In the genomic region with DNA sequence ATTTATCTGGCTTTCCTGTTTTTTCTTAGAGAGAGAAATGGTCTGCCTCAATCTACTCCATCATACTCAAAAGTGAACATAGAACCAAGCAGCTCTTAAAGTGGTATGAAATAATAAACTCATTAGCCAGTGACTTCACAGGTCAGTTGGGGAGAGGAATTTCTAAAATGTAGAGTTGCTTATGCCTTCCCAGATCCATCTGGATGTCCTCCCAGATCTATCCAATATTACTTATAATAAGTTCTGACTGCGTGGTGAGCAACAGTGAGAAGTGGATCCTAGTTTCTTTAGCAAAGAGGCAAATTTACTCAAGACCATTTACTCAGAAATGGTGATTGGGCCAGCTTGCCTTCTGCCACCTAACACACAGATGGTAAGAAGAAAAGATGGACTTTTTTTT, we compare ENCODE assay signal across 25 cellular contexts.
DNase-seq lines count a peak whose midpoint lies in the region; ATAC-seq, FAIRE-seq and TF ChIP-seq lines count a peak whose summit lies in the region.
"Had no signal": no experiment of that assay in that cellular context is flagged by ENCODE, and none has a peak within 500 bp of the region (broad histone marks: within the 10 kb centered on the region; RNA-seq: fewer than 3 reads in every experiment).

No MANE protein-coding gene starts in this region.

- no CpG with 5 or more reads among the region's 1 CpG for WGBS in IMR-90 (ENCODE audit: extremely low coverage in 2 of 2, insufficient read length in 1 of 2), 2 experiments

- CTCF ChIA-PET in IMR-90 (lab: Yijun Ruan, JAX) = interaction anchor here (0.6 kb wide), 1 partner anchor 57 kb away, joined by 3 read pairs; no protein-coding TSS in a partner anchor

- H3K27me3 ChIP-seq in IMR-90 (ENCODE audit: control insufficient read depth, insufficient read depth, low read length) (no peaks in the 10 kb centered on the region), astrocyte (ENCODE audit: insufficient read depth, low read length) (no peaks in the 10 kb centered on the region)
- H3K27me3 ChIP-seq: BE2C, BLaER1 had no signal

- no peak for TF ChIP-seq POLR2A in IMR-90 (IDR thresholded peaks at IDR 0.05; ENCODE audit: low read depth, low read length)

- no peaks in the 10 kb centered on the region for H3K79me1 ChIP-seq in IMR-90 (ENCODE audit: low read depth in 1 of 2, low read length in 2 of 2)

- no peak overlapping the region for H3K27ac Mint-ChIP-seq in astrocyte (ENCODE audit: unreplicated experiment)
- H3K27ac Mint-ChIP-seq: CD14-positive monocyte; CD4-positive, alpha-beta memory T cell; CD4-positive, CD25-positive, alpha-beta regulatory T cell; CD8-positive, alpha-beta memory T cell had no signal

- peak; percentile 46 for ATAC-seq in IMR-90 (ENCODE audit: low read depth)
- ATAC-seq: A549 had no signal

- H3K9me3 Mint-ChIP-seq in astrocyte (ENCODE audit: unreplicated experiment) = no peaks in the 10 kb centered on the region

- H3K4me3 Mint-ChIP-seq in astrocyte (ENCODE audit: unreplicated experiment) = no peak overlapping the region
- H3K4me3 Mint-ChIP-seq: CD14-positive monocyte; CD4-positive, alpha-beta memory T cell; CD4-positive, CD25-positive, alpha-beta regulatory T cell; CD8-positive, alpha-beta memory T cell had no signal

- H3K4me2 ChIP-seq in IMR-90 (ENCODE audit: low read depth, low read length) (no peak overlapping the region), astrocyte (ENCODE audit: low read length) (no peak overlapping the region)
- H3K4me2 ChIP-seq: A549, BLaER1 had no signal

- no peak overlapping the region for H2BK15ac ChIP-seq in IMR-90 (ENCODE audit: low read depth, low read length)

- no peak overlapping the region for H4K91ac ChIP-seq in IMR-90 (ENCODE audit: insufficient read depth, low read depth, low read length)

- no peaks in the 10 kb centered on the region for H3K9me3 ChIP-seq in IMR-90 (ENCODE audit: control insufficient read depth, insufficient read depth, low read length)
- H3K9me3 ChIP-seq in astrocyte (ENCODE audit: insufficient read depth, low read depth, low read length) = no peaks in the 10 kb centered on the region
- H3K9me3 ChIP-seq: A549, BE2C, BLaER1 had no signal

- H2AK9ac ChIP-seq in IMR-90 (replicated peaks; ENCODE audit: low read depth, low read length, poor library complexity) = no peak overlapping the region

- no peaks in the 10 kb centered on the region for H3K9me1 ChIP-seq in IMR-90 (ENCODE audit: insufficient read depth, low read length)

- H2AK5ac ChIP-seq in IMR-90 (ENCODE audit: low read depth, low read length) = no peak overlapping the region

- no peaks in the 10 kb centered on the region for H4K20me1 ChIP-seq in IMR-90 (ENCODE audit: insufficient read depth, low read length)
- H4K20me1 ChIP-seq in astrocyte (ENCODE audit: insufficient read depth, low read length) = no peaks in the 10 kb centered on the region
- H4K20me1 ChIP-seq: BLaER1 had no signal

- H3K56ac ChIP-seq in IMR-90 (ENCODE audit: extremely low read depth, insufficient read depth, low read length) = no peak overlapping the region

- intact Hi-C loops in IMR-90 (cut with micrococcal nuclease) = no loop called here

- no peak overlapping the region for H3K9ac ChIP-seq in IMR-90 (ENCODE audit: low read depth, low read length)
- H3K9ac ChIP-seq in astrocyte (ENCODE audit: low read length) = no peak overlapping the region
- H3K9ac ChIP-seq: BLaER1 had no signal

- DNase-seq in IMR-90 (peak; percentile 10), astrocyte (ENCODE audit: low read depth) (peak; percentile 10), fibroblast of gingiva (ENCODE audit: low read depth) (peak; percentile 56), kidney tubule cell (ENCODE audit: low spot score) (peak; percentile 2), AG08396 (ENCODE audit: low spot score) (no peak), SK-N-DZ (ENCODE audit: low spot score) (no peak), DMS79 (lab: John Stamatoyannopoulos, UW) (no peak)
- no peak for DNase-seq in activated naive CD4-positive, alpha-beta T cell (lab: John Stamatoyannopoulos, UW)
- DNase-seq: BE2C; C1 segment of cervical spinal cord; CD4-positive, alpha-beta memory T cell; CD4-positive, CD25-positive, alpha-beta regulatory T cell; CD8-positive, alpha-beta memory T cell; COR-L47; DMS 273 treated with DMSO at 0.1 percent for 48 hours; DMS153; DMS53; DMS79 treated with DMSO at 0.1 percent for 48 hours; GF-D8 had no signal

- FAIRE-seq in astrocyte (lab: Jason Lieb, UNC) = no peak
- FAIRE-seq: A549, G401.6, GM12891 had no signal

- H2AFZ ChIP-seq in IMR-90 (replicated peaks; ENCODE audit: low read length, poor library complexity) (no peak overlapping the region), astrocyte (ENCODE audit: low read depth, low read length) (no peak overlapping the region)

- no peak overlapping the region for H3K14ac ChIP-seq in IMR-90 (replicated peaks; ENCODE audit: low read depth, low read length)

- TF ChIP-seq RAD21 in IMR-90 (IDR thresholded peaks at IDR 0.05; ENCODE audit: low read length) = no peak

- H3K4me1 Mint-ChIP-seq in astrocyte (ENCODE audit: low read depth, unreplicated experiment) = no peaks in the 10 kb centered on the region
- H3K4me1 Mint-ChIP-seq: CD14-positive monocyte; CD4-positive, alpha-beta memory T cell; CD4-positive, CD25-positive, alpha-beta regulatory T cell; CD8-positive, alpha-beta memory T cell had no signal

- H3K4me3 ChIP-seq in IMR-90 (ENCODE audit: insufficient read depth, low read depth, low read length) = no peak overlapping the region
- H3K4me3 ChIP-seq in astrocyte (ENCODE audit: insufficient read depth, low read depth, low read length) = no peak overlapping the region
- H3K4me3 ChIP-seq: A549, BLaER1 had no signal

- TF ChIP-seq CTCF in IMR-90 (conservative IDR thresholded peaks at IDR 0.05; ENCODE audit: low read depth, low read length) (no peak), astrocyte (IDR thresholded peaks at IDR 0.05; ENCODE audit: insufficient read depth, low read depth, low read length) (no peak)

- H3K23ac ChIP-seq in IMR-90 (ENCODE audit: low read depth, low read length) = no peak overlapping the region

- H3K4me1 ChIP-seq in IMR-90 (ENCODE audit: control insufficient read depth, insufficient read depth, low read length) (no peaks in the 10 kb centered on the region), astrocyte (ENCODE audit: insufficient read depth, low read length) (no peaks in the 10 kb centered on the region)
- H3K4me1 ChIP-seq: A549, BE2C, BLaER1 had no signal

- no peak overlapping the region for H3K18ac ChIP-seq in IMR-90 (ENCODE audit: low read depth, low read length)

- in situ Hi-C loops in IMR-90 (cut with MboI; ENCODE audit: low sequenced_read_pairs) = no loop called here

- no TSS peak for BruUV-seq in IMR-90 (replicated peaks; lab: Mats Ljungman, UMichigan)

- H3K27ac ChIP-seq in IMR-90 (ENCODE audit: insufficient read depth, low read length) (no peak overlapping the region), astrocyte (ENCODE audit: low read depth, low read length) (no peak overlapping the region)
- H3K27ac ChIP-seq: 22Rv1, A549, BLaER1 had no signal

- H2BK120ac ChIP-seq in IMR-90 (ENCODE audit: low read depth, low read length) = no peak overlapping the region

- H2BK20ac ChIP-seq in IMR-90 (ENCODE audit: low read depth, low read length) = no peak overlapping the region

- no peak overlapping the region for H4K8ac ChIP-seq in IMR-90 (ENCODE audit: low read depth in 2 of 2, low read length in 2 of 2)

- POLR2A ChIA-PET in IMR-90 (lab: Charles Lee; ENCODE audit: unreplicated experiment) = no interaction called here

- H3K79me2 ChIP-seq in astrocyte (ENCODE audit: insufficient read depth, low read length) = no peaks in the 10 kb centered on the region

- no peak overlapping the region for H4K5ac ChIP-seq in IMR-90 (ENCODE audit: low read depth, low read length)

- H2BK5ac ChIP-seq in IMR-90 (ENCODE audit: low read depth, low read length, poor library complexity, severe bottlenecking) = no peak overlapping the region

- no peak overlapping the region for H3K4ac ChIP-seq in IMR-90 (ENCODE audit: low read depth, low read length)

- H3K27me3 Mint-ChIP-seq in astrocyte (ENCODE audit: low read depth, unreplicated experiment) = no peaks in the 10 kb centered on the region
- H3K27me3 Mint-ChIP-seq: CD4-positive, CD25-positive, alpha-beta regulatory T cell had no signal

- dilution Hi-C loops in IMR-90 (cut with HindIII; ENCODE audit: low sequenced_read_pairs, unreplicated experiment) = no loop called here

- no peaks in the 10 kb centered on the region for H3K36me3 Mint-ChIP-seq in astrocyte (ENCODE audit: low read depth, unreplicated experiment)
- H3K36me3 Mint-ChIP-seq: CD14-positive monocyte; CD4-positive, alpha-beta memory T cell; CD4-positive, CD25-positive, alpha-beta regulatory T cell; CD8-positive, alpha-beta memory T cell had no signal

- H3K36me3 ChIP-seq in IMR-90 (ENCODE audit: control insufficient read depth, insufficient read depth, low read length) (no peaks in the 10 kb centered on the region), astrocyte (ENCODE audit: insufficient read depth, low read length) (no peaks in the 10 kb centered on the region)
- H3K36me3 ChIP-seq: BE2C, BLaER1 had no signal

TF ChIP-seq in IMR-90, 13 proteins besides CTCF, POLR2A, EP300 and RAD21 (continues in another document):
- no peak for TF ChIP-seq RCOR1 (IDR thresholded peaks at IDR 0.05; ENCODE audit: insufficient replicate concordance, low read length)
- no peak for TF ChIP-seq BHLHE40 (IDR thresholded peaks at IDR 0.05; ENCODE audit: low read depth, low read length)
- TF ChIP-seq MAZ (IDR thresholded peaks at IDR 0.05; ENCODE audit: borderline replicate concordance, low read depth, low read length) = no peak
- no peak for TF ChIP-seq MXI1 (IDR thresholded peaks at IDR 0.05; ENCODE audit: borderline replicate concordance, low read depth, low read length)
- TF ChIP-seq, protein P1, sequence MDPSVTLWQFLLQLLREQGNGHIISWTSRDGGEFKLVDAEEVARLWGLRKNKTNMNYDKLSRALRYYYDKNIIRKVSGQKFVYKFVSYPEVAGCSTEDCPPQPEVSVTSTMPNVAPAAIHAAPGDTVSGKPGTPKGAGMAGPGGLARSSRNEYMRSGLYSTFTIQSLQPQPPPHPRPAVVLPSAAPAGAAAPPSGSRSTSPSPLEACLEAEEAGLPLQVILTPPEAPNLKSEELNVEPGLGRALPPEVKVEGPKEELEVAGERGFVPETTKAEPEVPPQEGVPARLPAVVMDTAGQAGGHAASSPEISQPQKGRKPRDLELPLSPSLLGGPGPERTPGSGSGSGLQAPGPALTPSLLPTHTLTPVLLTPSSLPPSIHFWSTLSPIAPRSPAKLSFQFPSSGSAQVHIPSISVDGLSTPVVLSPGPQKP (IDR thresholded peaks at IDR 0.05; ENCODE audit: borderline replicate concordance, low read depth, low read length) = no peak
- TF ChIP-seq RFX5 (IDR thresholded peaks at IDR 0.05; ENCODE audit: low read depth, low read length) = no peak
- TF ChIP-seq NFE2L2 (IDR thresholded peaks at IDR 0.05; ENCODE audit: low read depth, low read length) = no peak
- TF ChIP-seq SMC3 (IDR thresholded peaks at IDR 0.05; ENCODE audit: low read depth, low read length) = no peak
- no peak for TF ChIP-seq FOS (IDR thresholded peaks at IDR 0.05; ENCODE audit: low read depth, low read length)
- TF ChIP-seq CEBPB (IDR thresholded peaks at IDR 0.05; ENCODE audit: low read depth, low read length) = no peak
- no peak for TF ChIP-seq CHD1 (IDR thresholded peaks at IDR 0.05; ENCODE audit: low read depth, low read length)
- TF ChIP-seq MAFK (IDR thresholded peaks at IDR 0.05; ENCODE audit: low read depth, low read length) = no peak

Comparison
In these comparisons a context has a peak if more than half of its experiments do, and no peak if none do; other contexts are left out.
1. DNase-seq: peak in IMR-90 (single experiment), astrocyte (single experiment), fibroblast of gingiva (single experiment) and kidney tubule cell (single experiment); none in AG08396 (single experiment), activated naive CD4-positive, alpha-beta T cell (0 of 4), SK-N-DZ (single experiment) and DMS79 (single experiment).